14 cellular contexts compared by ENCODE assay signal in the genomic region with DNA sequence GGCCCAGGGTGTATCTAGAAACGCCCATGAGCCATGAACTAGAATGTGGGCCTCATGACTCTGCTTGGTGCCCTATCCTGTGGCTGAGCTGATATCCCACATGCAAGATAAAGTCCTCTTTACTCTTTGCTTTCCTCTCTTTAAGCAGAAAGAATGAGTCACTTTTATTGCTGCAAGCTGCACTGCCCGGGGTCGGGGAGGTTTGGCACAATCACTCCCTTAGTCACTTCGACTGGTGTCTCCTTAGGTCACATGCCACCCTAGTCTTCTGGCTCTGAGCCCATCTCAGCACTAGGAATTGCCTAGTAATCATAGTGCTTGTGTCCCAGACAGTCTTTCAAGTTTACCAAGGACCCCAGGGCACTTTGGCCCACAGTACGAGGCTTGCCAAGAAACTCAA.
DNase-seq lines count a peak whose midpoint lies in the region; ATAC-seq, FAIRE-seq and TF ChIP-seq lines count a peak whose summit lies in the region.
"Had no signal": no experiment of that assay in that cellular context is flagged by ENCODE, and none has a peak within 500 bp of the region (broad histone marks: within the 10 kb centered on the region; RNA-seq: fewer than 3 reads in every experiment).

No MANE protein-coding gene starts in this region.

- no peak overlapping the region for H3K4me2 ChIP-seq in mammary epithelial cell (ENCODE audit: insufficient read depth, low read depth, low read length)

- dilution Hi-C loops in mammary epithelial cell (cut with HindIII; ENCODE audit: low sequenced_read_pairs), result no loop called here

- no peak for ATAC-seq in GM21737 (IDR thresholded peaks at IDR 0.05; ENCODE audit: unreplicated experiment)
- ATAC-seq in upper lobe of left lung (ENCODE audit: low FRiP score in 2 of 2), result no peak

- in situ Hi-C loops in mammary epithelial cell (cut with MboI; ENCODE audit: low sequenced_read_pairs in 2 of 2), result no loop called here

- intact Hi-C loops in mammary epithelial cell (cut with micrococcal nuclease), result no loop called here

- WGBS in mammary epithelial cell (ENCODE audit: low coverage, missing lambda C conversion rate), result 36% methylated on average over 4 of the region's 5 CpGs
- 14 to 52% (median 34%) methylated on average over 5 of the region's 5 CpGs for WGBS in small intestine, 3 donors
- 61 to 86% methylated on average over 4 to 5 of the region's 5 CpGs for WGBS in upper lobe of left lung, 2 donors

- peak; percentile 19 for FAIRE-seq in small intestine (lab: Jason Lieb, UNC)
- FAIRE-seq: GM18507 had no signal

- no peak overlapping the region for H2AFZ ChIP-seq in mammary epithelial cell (ENCODE audit: low read depth, low read length)

- TF ChIP-seq EP300 in upper lobe of left lung (IDR thresholded peaks at IDR 0.05), result no peak

- H3K27ac ChIP-seq in mammary epithelial cell (ENCODE audit: insufficient read depth, low read depth, low read length) (no peak overlapping the region), small intestine (ENCODE audit: low read depth in 1 of 2, low read length in 1 of 2) (no peak overlapping the region), upper lobe of left lung (no peak overlapping the region)
- H3K27ac ChIP-seq: esophagus muscularis mucosa had no signal

- DNase-seq in H4 (ENCODE audit: low spot score), result peak; percentile 91
- DNase-seq in NB4 (ENCODE audit: low read depth), result peak; percentile 4
- DNase-seq in mammary epithelial cell, result peak; percentile 46
- DNase-seq in small intestine, result peak; percentile 87
- DNase-seq in UCSD-AML1 (lab: John Stamatoyannopoulos, UW; ENCODE audit: unreplicated experiment), result no peak
- no peak for DNase-seq in upper lobe of left lung
- DNase-seq: activated naive CD8-positive, alpha-beta T cell treated with anti-CD3 and anti-CD28 coated beads for 36 hours; CD4-positive, CD25-positive, alpha-beta regulatory T cell; NCI-H2227 treated with DMSO at 0.1 percent for 48 hours; retina had no signal

- CTCF ChIA-PET in mammary epithelial cell (lab: Charles Lee; ENCODE audit: low non-redundant PET), result no interaction called here

- TF ChIP-seq CTCF in NB4 (IDR thresholded peaks at IDR 0.05; ENCODE audit: low read depth, low read length) (no peak), mammary epithelial cell (conservative IDR thresholded peaks at IDR 0.05 in 1 of 2, IDR thresholded peaks at IDR 0.05 in 1 of 2; ENCODE audit: extremely low read depth in 1 of 2, insufficient read depth in 1 of 2, low read depth in 1 of 2, low read length in 2 of 2) (no peak), upper lobe of left lung (IDR thresholded peaks at IDR 0.05) (no peak)

- no peaks in the 10 kb centered on the region for H3K36me3 ChIP-seq in mammary epithelial cell (ENCODE audit: insufficient read depth, low read length)
- no peaks in the 10 kb centered on the region for H3K36me3 ChIP-seq in small intestine (ENCODE audit: control insufficient read depth in 2 of 2, insufficient read depth in 2 of 2, low read length in 2 of 2)
- no peaks in the 10 kb centered on the region for H3K36me3 ChIP-seq in upper lobe of left lung
- H3K36me3 ChIP-seq: esophagus muscularis mucosa, HAP-1 had no signal

- H4K20me1 ChIP-seq in mammary epithelial cell (ENCODE audit: insufficient read depth, low read length), result no peaks in the 10 kb centered on the region

- H3K27me3 ChIP-seq in mammary epithelial cell (ENCODE audit: insufficient read depth, low read length) (no peaks in the 10 kb centered on the region), small intestine (ENCODE audit: control insufficient read depth in 2 of 2, insufficient read depth in 2 of 2, low read length in 2 of 2) (no peaks in the 10 kb centered on the region), upper lobe of left lung (no peaks in the 10 kb centered on the region)
- H3K27me3 ChIP-seq: esophagus muscularis mucosa had no signal

- H3K9me3 ChIP-seq in mammary epithelial cell (replicated peaks; ENCODE audit: insufficient read depth, low read length) (no peaks in the 10 kb centered on the region), small intestine (ENCODE audit: control insufficient read depth, low read depth) (no peaks in the 10 kb centered on the region), upper lobe of left lung (no peaks in the 10 kb centered on the region)
- H3K9me3 ChIP-seq: HAP-1 had no signal

- H3K4me3 ChIP-seq in NB4 (ENCODE audit: low read depth, low read length) (no peak overlapping the region), mammary epithelial cell (replicated peaks in 1 of 3; ENCODE audit: insufficient read depth in 1 of 3, low read depth in 2 of 3, low read length in 3 of 3) (no peak overlapping the region), small intestine (ENCODE audit: low read depth in 1 of 2, low read length in 2 of 2) (no peak overlapping the region), upper lobe of left lung (no peak overlapping the region)
- H3K4me3 ChIP-seq: esophagus muscularis mucosa, HAP-1 had no signal

- H3K9ac ChIP-seq in mammary epithelial cell (ENCODE audit: insufficient read depth, low read length), result no peak overlapping the region

- H3K4me1 ChIP-seq in mammary epithelial cell (ENCODE audit: insufficient read depth, low read length), result no peaks in the 10 kb centered on the region
- H3K4me1 ChIP-seq in small intestine (ENCODE audit: control insufficient read depth in 2 of 2, insufficient read depth in 1 of 2, low read depth in 1 of 2, low read length in 1 of 2), result no peaks in the 10 kb centered on the region
- H3K4me1 ChIP-seq in upper lobe of left lung, result no peaks in the 10 kb centered on the region
- H3K4me1 ChIP-seq: esophagus muscularis mucosa, HAP-1 had no signal

- BruUV-seq in mammary epithelial cell (replicated peaks; lab: Mats Ljungman, UMichigan), result no TSS peak

- TF ChIP-seq POLR2A in NB4 (IDR thresholded peaks at IDR 0.05; ENCODE audit: extremely low read depth, insufficient read length), result no peak
- no peak for TF ChIP-seq POLR2A in upper lobe of left lung (IDR thresholded peaks at IDR 0.05)

- H3K79me2 ChIP-seq in mammary epithelial cell (ENCODE audit: insufficient read depth, low read length), result no peaks in the 10 kb centered on the region

Comparison
In these comparisons a context has a peak if more than half of its experiments do, and no peak if none do; other contexts are left out.
1. DNase-seq: peak in H4 (single experiment), NB4 (single experiment), mammary epithelial cell (single experiment) and small intestine (single experiment); none in UCSD-AML1 (single experiment) and upper lobe of left lung (0 of 2).